11 cellular contexts compared by ENCODE assay signal in genomic region chr2:233165543-233165894, GRCh38.
DNase-seq lines count a peak whose midpoint lies in the region; ATAC-seq, FAIRE-seq and TF ChIP-seq lines count a peak whose summit lies in the region.
"Had no signal": no experiment of that assay in that cellular context is flagged by ENCODE, and none has a peak within 500 bp of the region (broad histone marks: within the 10 kb centered on the region; RNA-seq: fewer than 3 reads in every experiment).

No MANE protein-coding gene starts in this region.

- H3K4me3 Mint-ChIP-seq in stimulated activated naive CD8-positive, alpha-beta T cell treated with anti-CD3 and anti-CD28 coated beads, Interleukin-15, amount 100 ng/mL, for 72 hours, result no peak overlapping the region

- H3K27ac ChIP-seq in RWPE1, result peak overlapping the region; percentile 90
- no peak overlapping the region for H3K27ac ChIP-seq in keratinocyte (ENCODE audit: control insufficient read depth, insufficient read depth, low read length)
- H3K27ac ChIP-seq in aorta (ENCODE audit: low read depth in 1 of 2, low read length in 2 of 2), result no peak overlapping the region

- no peaks in the 10 kb centered on the region for H4K20me1 ChIP-seq in keratinocyte (ENCODE audit: control insufficient read depth, extremely low read depth, insufficient read depth, low read length)

- peak; percentile 18 for ATAC-seq in stimulated activated naive CD8-positive, alpha-beta T cell treated with anti-CD3 and anti-CD28 coated beads, Interleukin-15, amount 100 ng/mL, for 72 hours
- ATAC-seq in stimulated activated naive CD8-positive, alpha-beta T cell treated with anti-CD3 and anti-CD28 coated beads, Interleukin-15, Interleukin-2, amounts not matched to agents 100 U/mL and 50 U/mL, for 24 hours, result no peak
- ATAC-seq in aorta (ENCODE audit: low FRiP score) (peak; percentile 9), GM21619 (IDR thresholded peaks at IDR 0.05; ENCODE audit: unreplicated experiment) (no peak), HG03097 (IDR thresholded peaks at IDR 0.05; ENCODE audit: low FRiP score, unreplicated experiment) (no peak), GM19452 (IDR thresholded peaks at IDR 0.05; ENCODE audit: unreplicated experiment) (no peak)

- no peaks in the 10 kb centered on the region for H3K79me2 ChIP-seq in keratinocyte (ENCODE audit: control insufficient read depth, insufficient read depth, low read length)

- H3K9ac ChIP-seq in keratinocyte (ENCODE audit: control insufficient read depth, extremely low read depth, insufficient read depth, low read length), result no peak overlapping the region

- CTCF ChIA-PET in RWPE1 (lab: Yijun Ruan, JAX), result no interaction called here

- intact Hi-C loops in aorta (cut with DNase I), result no loop called here

- no peak overlapping the region for H3K4me3 ChIP-seq in keratinocyte (ENCODE audit: control insufficient read depth in 2 of 3, extremely low read depth in 1 of 3, insufficient read depth in 2 of 3, low read depth in 1 of 3, low read length in 3 of 3)
- H3K4me3 ChIP-seq in aorta (ENCODE audit: low read length in 2 of 2), result no peak overlapping the region

- H3K27ac Mint-ChIP-seq in stimulated activated naive CD8-positive, alpha-beta T cell treated with anti-CD3 and anti-CD28 coated beads, Interleukin-15, amount 100 ng/mL, for 72 hours, result no peak overlapping the region

- H3K9me3 ChIP-seq in keratinocyte (ENCODE audit: control insufficient read depth, low read depth, low read length), result no peaks in the 10 kb centered on the region
- H3K9me3 ChIP-seq in aorta (ENCODE audit: control insufficient read depth, low read length), result no peaks in the 10 kb centered on the region

- H3K4me2 ChIP-seq in keratinocyte (ENCODE audit: control insufficient read depth, extremely low read depth, insufficient read depth, low read depth, low read length), result no peak overlapping the region

- H3K9me1 ChIP-seq in keratinocyte (ENCODE audit: control insufficient read depth, extremely low read depth, insufficient read depth, low read length), result no peaks in the 10 kb centered on the region

- H3K9me3 Mint-ChIP-seq in stimulated activated naive CD8-positive, alpha-beta T cell treated with anti-CD3 and anti-CD28 coated beads, Interleukin-15, amount 100 ng/mL, for 72 hours, result no peaks in the 10 kb centered on the region

- DNase-seq in stimulated activated naive CD8-positive, alpha-beta T cell treated with anti-CD3 and anti-CD28 coated beads, Interleukin-15, amount 100 ng/mL, for 72 hours, result no peak
- DNase-seq in stimulated activated naive CD8-positive, alpha-beta T cell treated with anti-CD3 and anti-CD28 coated beads, Interleukin-15, Interleukin-2, amounts not matched to agents 100 U/mL and 50 U/mL, for 24 hours, result no peak
- DNase-seq in RWPE1 (ENCODE audit: low spot score), result no peak
- DNase-seq in keratinocyte (ENCODE audit: low read depth, low spot score), result no peak
- DNase-seq in aorta, result no peak
- DNase-seq: NCI-H1092 treated with DMSO at 0.1 percent for 48 hours, NCI-H1694, SHP77 had no signal

- dilution Hi-C loops in keratinocyte (cut with MboI; ENCODE audit: extremely low pct_ligation_motif_present, low sequenced_read_pairs), result no loop called here

- no peaks in the 10 kb centered on the region for H3K4me1 Mint-ChIP-seq in stimulated activated naive CD8-positive, alpha-beta T cell treated with anti-CD3 and anti-CD28 coated beads, Interleukin-15, amount 100 ng/mL, for 72 hours

- FAIRE-seq in keratinocyte (lab: Jason Lieb, UNC), result peak; percentile 69

- no peaks in the 10 kb centered on the region for H3K27me3 Mint-ChIP-seq in stimulated activated naive CD8-positive, alpha-beta T cell treated with anti-CD3 and anti-CD28 coated beads, Interleukin-15, amount 100 ng/mL, for 72 hours

- TF ChIP-seq CTCF in RWPE1 (conservative IDR thresholded peaks at IDR 0.05; ENCODE audit: low read depth), result no peak
- TF ChIP-seq CTCF in keratinocyte (optimal IDR thresholded peaks at IDR 0.05 in 1 of 3, IDR thresholded peaks at IDR 0.05 in 1 of 3, conservative IDR thresholded peaks at IDR 0.05 in 1 of 3; ENCODE audit: extremely low read depth in 1 of 3, insufficient read depth in 2 of 3, low read length in 3 of 3), result no peak

- H3K4me1 ChIP-seq in keratinocyte (ENCODE audit: control insufficient read depth, extremely low read depth, insufficient read depth, low read length) (no peaks in the 10 kb centered on the region), aorta (ENCODE audit: control insufficient read depth in 1 of 2, insufficient read depth in 2 of 2, low read length in 2 of 2) (no peaks in the 10 kb centered on the region)

- H3K27me3 ChIP-seq in keratinocyte (ENCODE audit: control insufficient read depth, extremely low read depth, insufficient read depth, low read length), result no peaks in the 10 kb centered on the region
- no peaks in the 10 kb centered on the region for H3K27me3 ChIP-seq in aorta (ENCODE audit: control insufficient read depth in 1 of 2, insufficient read depth in 2 of 2, low read length in 1 of 2)

- 86% methylated on average over 4 of the region's 4 CpGs for WGBS in aorta, 2 donors

- POLR2A ChIA-PET in RWPE1 (lab: Yijun Ruan, JAX; ENCODE audit: low non-redundant PET), result no interaction called here

- H2AFZ ChIP-seq in keratinocyte (ENCODE audit: control insufficient read depth, low read length), result no peak overlapping the region

- H3K36me3 ChIP-seq in keratinocyte (ENCODE audit: control insufficient read depth in 2 of 2, extremely low read depth in 1 of 2, insufficient read depth in 2 of 2, low read length in 2 of 2), result peaks cover 10 to 29% of the 10 kb centered on the region in 2 experiments
- no peaks in the 10 kb centered on the region for H3K36me3 ChIP-seq in aorta (ENCODE audit: control insufficient read depth in 1 of 2, insufficient read depth in 2 of 2, low read length in 1 of 2)

Comparison
In these comparisons a context has a peak if more than half of its experiments do, and no peak if none do; other contexts are left out.
1. ATAC-seq: peak in stimulated activated naive CD8-positive, alpha-beta T cell treated with anti-CD3 and anti-CD28 coated beads, Interleukin-15, amount 100 ng/mL, for 72 hours (single experiment) and aorta (single experiment); none in stimulated activated naive CD8-positive, alpha-beta T cell treated with anti-CD3 and anti-CD28 coated beads, Interleukin-15, Interleukin-2, amounts not matched to agents 100 U/mL and 50 U/mL, for 24 hours (single experiment), GM21619 (single experiment), HG03097 (single experiment) and GM19452 (single experiment).